24 cellular contexts compared by ENCODE assay signal in the genomic region with DNA sequence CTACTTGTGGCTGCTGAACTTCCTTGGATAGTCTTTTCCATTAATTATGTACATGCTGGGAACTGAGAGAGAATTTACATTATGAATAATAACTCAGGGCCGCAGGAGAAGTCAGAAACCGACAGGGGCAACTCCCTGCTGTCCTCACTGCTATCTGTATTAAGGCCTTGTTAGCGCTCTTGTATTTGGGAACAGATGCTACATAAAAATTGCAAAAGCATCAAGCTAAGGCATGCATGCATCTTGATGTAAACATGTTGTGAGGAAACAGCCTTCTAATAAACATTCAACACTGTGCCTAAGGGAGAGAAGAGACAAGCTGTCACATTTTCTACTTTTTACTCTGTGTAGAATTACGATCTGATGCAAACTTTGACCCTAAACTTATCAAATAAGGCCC.
"Had no signal": no experiment of that assay in that cellular context is flagged by ENCODE, and none has a peak within 500 bp of the region (broad histone marks: within the 10 kb centered on the region; RNA-seq: fewer than 3 reads in every experiment).

No MANE protein-coding gene starts in this region.

- H3K4me1 ChIP-seq: parathyroid adenoma, uterus had no signal

- H3K4me3 Mint-ChIP-seq: activated naive CD8-positive, alpha-beta T cell treated with anti-CD3 and anti-CD28 coated beads for 36 hours; activated T-cell treated with anti-CD3 and anti-CD28 coated beads, Interleukin-2, amount 50 U/mL, for 4 hours; natural killer cell treated with Interleukin-12 subunit alpha and Interleukin-12 subunit beta and Interleukin-15 and Interleukin-18, amount 100 ng/mL, for 72 hours; stimulated activated memory B cell treated with anti-CD40 and anti-IgM and Interleukin-4, amounts not matched to agents 10 μg/mL and 1 μg/mL and 100 μg/mL, for 72 hours had no signal

- ATAC-seq: activated T-cell treated with anti-CD3 and anti-CD28 coated beads, Interleukin-2, amount 50 U/mL, for 4 hours; left ventricle myocardium superior; natural killer cell treated with Interleukin-12 subunit alpha and Interleukin-12 subunit beta and Interleukin-15 and Interleukin-18, amount 100 ng/mL, for 72 hours; sciatic nerve; stimulated activated memory B cell treated with anti-CD40 and anti-IgM and Interleukin-4, amounts not matched to agents 10 μg/mL and 1 μg/mL and 100 μg/mL, for 72 hours had no signal

- H3K27ac Mint-ChIP-seq: activated naive CD8-positive, alpha-beta T cell treated with anti-CD3 and anti-CD28 coated beads for 36 hours; activated T-helper 2 cell treated with anti-CD3 and anti-CD28 coated beads, Interferon-gamma antibody, Interleukin-2, Interleukin-4, amounts not matched to agents 10 μg/mL and 5 μg/mL and 100 μg/mL, durations not matched to agents 14 hours and 24 hours and 36 hours; natural killer cell treated with Interleukin-12 subunit alpha and Interleukin-12 subunit beta and Interleukin-15 and Interleukin-18, amount 100 ng/mL, for 72 hours; stimulated activated memory B cell treated with anti-CD40 and anti-IgM and Interleukin-4, amounts not matched to agents 10 μg/mL and 1 μg/mL and 100 μg/mL, for 72 hours had no signal

- H3K9me3 Mint-ChIP-seq: activated naive CD8-positive, alpha-beta T cell treated with anti-CD3 and anti-CD28 coated beads for 36 hours; activated T-cell treated with anti-CD3 and anti-CD28 coated beads, Interleukin-2, amount 50 U/mL, for 4 hours; activated T-helper 2 cell treated with anti-CD3 and anti-CD28 coated beads, Interferon-gamma antibody, Interleukin-2, Interleukin-4, amounts not matched to agents 10 μg/mL and 5 μg/mL and 100 μg/mL, durations not matched to agents 14 hours and 24 hours and 36 hours; natural killer cell treated with Interleukin-12 subunit alpha and Interleukin-12 subunit beta and Interleukin-15 and Interleukin-18, amount 100 ng/mL, for 72 hours; stimulated activated memory B cell treated with anti-CD40 and anti-IgM and Interleukin-4, amounts not matched to agents 10 μg/mL and 1 μg/mL and 100 μg/mL, for 72 hours had no signal

- H3K27ac ChIP-seq: parathyroid adenoma, transverse colon, uterus, WERI-Rb-1 had no signal

- DNase-seq: activated CD4-positive, alpha-beta T cell treated with anti-CD3 and anti-CD28 coated beads, Interleukin-2, amount 50 U/mL, for 4 hours; activated CD8-positive, alpha-beta memory T cell treated with anti-CD3 and anti-CD28 coated beads for 24 hours; activated CD8-positive, alpha-beta memory T cell treated with anti-CD3 and anti-CD28 coated beads, Interleukin-2, amount 50 U/mL, for 48 hours; activated naive CD4-positive, alpha-beta T cell; activated naive CD8-positive, alpha-beta T cell treated with anti-CD3 and anti-CD28 coated beads for 36 hours; activated T-cell treated with anti-CD3 and anti-CD28 coated beads, Interleukin-2, amount 50 U/mL, for 4 hours; amniotic stem cell; cerebellar nuclear complex; cortex of kidney; erythroblast; foreskin melanocyte; left ventricle myocardium superior; mammary epithelial cell; stimulated activated CD4-positive, alpha-beta T cell treated with anti-CD3 and anti-CD28 coated beads, Interleukin-15, amount 100 ng/mL, for 24 hours; T-helper 1 cell; transverse colon; uterus; WERI-Rb-1 had no signal

- H3K4me3 ChIP-seq: smooth muscle cell, transverse colon, uterus had no signal

- H3K36me3 ChIP-seq: transverse colon, uterus, WERI-Rb-1 had no signal

- H3K36me3 Mint-ChIP-seq: activated naive CD8-positive, alpha-beta T cell treated with anti-CD3 and anti-CD28 coated beads for 36 hours; natural killer cell treated with Interleukin-12 subunit alpha and Interleukin-12 subunit beta and Interleukin-15 and Interleukin-18, amount 100 ng/mL, for 72 hours; stimulated activated memory B cell treated with anti-CD40 and anti-IgM and Interleukin-4, amounts not matched to agents 10 μg/mL and 1 μg/mL and 100 μg/mL, for 72 hours had no signal

- H3K9me3 ChIP-seq: transverse colon, uterus had no signal

- H3K4me1 Mint-ChIP-seq: stimulated activated memory B cell treated with anti-CD40 and anti-IgM and Interleukin-4, amounts not matched to agents 10 μg/mL and 1 μg/mL and 100 μg/mL, for 72 hours had no signal

- H3K27me3 Mint-ChIP-seq: activated naive CD8-positive, alpha-beta T cell treated with anti-CD3 and anti-CD28 coated beads for 36 hours had no signal

- H3K27me3 ChIP-seq: transverse colon, uterus had no signal
